Comparison of ENCODE assay signal across 8 cellular contexts in genomic region chr10:79195091-79195923, GRCh38.
DNase-seq lines count a peak whose midpoint lies in the region; ATAC-seq and TF ChIP-seq lines count a peak whose summit lies in the region.

No MANE protein-coding gene starts in this region.

- H3K27ac Mint-ChIP-seq in Caco-2 (ENCODE audit: unreplicated experiment) (peak overlapping the region; percentile 54), neural crest cell (ENCODE audit: unreplicated experiment) (no peak overlapping the region)
- peak overlapping the region in 1 of 2 donors; percentile 13 for H3K27ac Mint-ChIP-seq in stimulated activated naive CD8-positive, alpha-beta T cell treated with anti-CD3 and anti-CD28 coated beads, Interleukin-15, amount 100 ng/mL, for 72 hours

- no peaks in the 10 kb centered on the region for H3K9me3 ChIP-seq in Caco-2

- peak; percentile 82 to 89 for DNase-seq in Caco-2
- DNase-seq in HuH-7.5 (ENCODE audit: low spot score), result peak; percentile 75
- DNase-seq in RPMI8226, result peak; percentile 74
- DNase-seq in activated T-helper 1 cell treated with anti-CD3 and anti-CD28 coated beads, Interleukin-2, amount 50 U/mL, for 16 hours (ENCODE audit: low read depth in 1 of 2, low spot score in 1 of 2), result peak; percentile 60 to 67
- peak; percentile 87 for DNase-seq in fibroblast of the aortic adventitia (ENCODE audit: low read depth)
- DNase-seq in neural crest cell (ENCODE audit: low read depth, low spot score), result peak; percentile 82
- peak; percentile 79 to 82 for DNase-seq in stimulated activated naive CD8-positive, alpha-beta T cell treated with anti-CD3 and anti-CD28 coated beads, Interleukin-15, amount 100 ng/mL, for 72 hours

- peaks cover 6% of the 10 kb centered on the region for H3K4me1 ChIP-seq in Caco-2

- TF ChIP-seq CTCF in Caco-2 (IDR thresholded peaks at IDR 0.05; ENCODE audit: insufficient read depth in 1 of 2, low read depth in 1 of 2, low read length in 1 of 2, severe bottlenecking in 1 of 2, unreplicated experiment in 1 of 2), result peak; percentile 94 to 96
- TF ChIP-seq CTCF in fibroblast of the aortic adventitia (IDR thresholded peaks at IDR 0.05; ENCODE audit: insufficient read depth, low read length), result peak; percentile 88
- peak; percentile 95 for TF ChIP-seq CTCF in neural crest cell (conservative IDR thresholded peaks at IDR 0.05)

- H3K36me3 Mint-ChIP-seq in Caco-2 (ENCODE audit: insufficient read depth, unreplicated experiment), result peaks cover 34% of the 10 kb centered on the region
- H3K36me3 Mint-ChIP-seq in neural crest cell (ENCODE audit: low read depth), result peaks cover 3% of the 10 kb centered on the region

- POLR2A ChIA-PET in Caco-2 (lab: Charles Lee), result interaction anchor here (1.5 kb wide), 1 partner anchor 128 kb away, joined by 4 read pairs; no protein-coding TSS in a partner anchor

- intact Hi-C loops in Caco-2 (cut with micrococcal nuclease; ENCODE audit: unreplicated experiment), result loop anchor here (1.0 to 10.0 kb wide), 9 partner anchors 39 to 1148 kb away; partner anchors contain the start of gene ZMIZ1

- no peaks in the 10 kb centered on the region for H3K27me3 Mint-ChIP-seq in Caco-2 (ENCODE audit: insufficient read depth, unreplicated experiment)
- no peaks in the 10 kb centered on the region for H3K27me3 Mint-ChIP-seq in neural crest cell (ENCODE audit: low read depth)
- H3K27me3 Mint-ChIP-seq in stimulated activated naive CD8-positive, alpha-beta T cell treated with anti-CD3 and anti-CD28 coated beads, Interleukin-15, amount 100 ng/mL, for 72 hours, result no peaks in the 10 kb centered on the region

- no peak overlapping the region for H3K4me3 Mint-ChIP-seq in Caco-2 (ENCODE audit: unreplicated experiment)
- H3K4me3 Mint-ChIP-seq in neural crest cell, result peak overlapping the region; percentile 79
- H3K4me3 Mint-ChIP-seq in stimulated activated naive CD8-positive, alpha-beta T cell treated with anti-CD3 and anti-CD28 coated beads, Interleukin-15, amount 100 ng/mL, for 72 hours, result no peak overlapping the region

- no peaks in the 10 kb centered on the region for H3K9me3 Mint-ChIP-seq in Caco-2 (ENCODE audit: unreplicated experiment)
- H3K9me3 Mint-ChIP-seq in neural crest cell, result no peaks in the 10 kb centered on the region
- no peaks in the 10 kb centered on the region for H3K9me3 Mint-ChIP-seq in stimulated activated naive CD8-positive, alpha-beta T cell treated with anti-CD3 and anti-CD28 coated beads, Interleukin-15, amount 100 ng/mL, for 72 hours

- peaks cover 6% of the 10 kb centered on the region for H3K4me1 Mint-ChIP-seq in Caco-2 (ENCODE audit: low read depth, unreplicated experiment)
- H3K4me1 Mint-ChIP-seq in neural crest cell, result peaks cover 36% of the 10 kb centered on the region
- H3K4me1 Mint-ChIP-seq in stimulated activated naive CD8-positive, alpha-beta T cell treated with anti-CD3 and anti-CD28 coated beads, Interleukin-15, amount 100 ng/mL, for 72 hours, result peaks cover 8% of the 10 kb centered on the region

- peaks cover 5% of the 10 kb centered on the region for H3K36me3 ChIP-seq in Caco-2 (ENCODE audit: control insufficient read depth, insufficient read depth, low read length)

- no peaks in the 10 kb centered on the region for H3K27me3 ChIP-seq in Caco-2 (replicated peaks; ENCODE audit: control insufficient read depth, insufficient read depth, low read length)

- H3K4me3 ChIP-seq in Caco-2 (ENCODE audit: low read depth, low read length) (no peak overlapping the region), fibroblast of the aortic adventitia (ENCODE audit: low read depth, low read length) (no peak overlapping the region)

- CTCF ChIA-PET in Caco-2 (lab: Charles Lee), result interaction anchor here (0.6 to 2.4 kb wide), 25 partner anchors 9 to 1155 kb away, joined by 3 to 19 read pairs (median 4); partner anchors contain the start of gene ZMIZ1

- no TSS peak for BruUV-seq in Caco-2 (replicated peaks; lab: Mats Ljungman, UMichigan)

- ATAC-seq in GM21381 (IDR thresholded peaks at IDR 0.05; ENCODE audit: unreplicated experiment), result peak; percentile 71
- peak; percentile 88 for ATAC-seq in stimulated activated naive CD8-positive, alpha-beta T cell treated with anti-CD3 and anti-CD28 coated beads, Interleukin-15, amount 100 ng/mL, for 72 hours
